8 cellular contexts compared by ENCODE assay signal in genomic region chr1:1472046-1472876, GRCh38. TPM values are rescaled to one million over a fixed set of nuclear protein-coding genes. Genes with fewer than 3 reads are reported as not detected.
DNase-seq lines count a peak whose midpoint lies in the region; ATAC-seq and TF ChIP-seq lines count a peak whose summit lies in the region.
"Not testable (repeated sequence)": the region's sequence is repeated elsewhere in the genome, so short reads cannot be mapped to it uniquely, and the experiment has no call there.

No MANE protein-coding gene starts in this region.

- peaks cover 12% of the 10 kb centered on the region for H3K4me1 ChIP-seq in PC-3 (ENCODE audit: insufficient read depth, low read length)
- not testable (repeated sequence) for H3K4me1 ChIP-seq in psoas muscle

- H3K9me2 ChIP-seq in PC-3 (replicated peaks; ENCODE audit: low read length): not testable (repeated sequence)

- peaks cover 27% of the 10 kb centered on the region for H4K20me1 ChIP-seq in PC-3 (ENCODE audit: low read length)

- H3K36me3 ChIP-seq in PC-3 (ENCODE audit: low read depth, low read length): peaks cover 11% of the 10 kb centered on the region; the same call in 1 of the 2 replicates
- not testable (repeated sequence) for H3K36me3 ChIP-seq in psoas muscle (ENCODE audit: insufficient read depth in 1 of 2, low read depth in 1 of 2)

- POLR2A ChIA-PET in AG04450 (lab: Yijun Ruan, JAX): interaction anchor here (1.0 kb wide), 1 partner anchor 73 kb away, joined by 3 read pairs; the partner anchor contains the start of gene CCNL2
- POLR2A ChIA-PET in PC-3 (lab: Charles Lee; ENCODE audit: unreplicated experiment): not testable (repeated sequence)

- intact Hi-C loops in PC-3 (cut with micrococcal nuclease); psoas muscle (cut with DNase I): not testable (repeated sequence)

- H3K9me3 ChIP-seq in AG04450 (ENCODE audit: control insufficient read depth, insufficient read depth, low read length); PC-3 (ENCODE audit: low read length); psoas muscle: not testable (repeated sequence)

- not testable (repeated sequence) for H3K9me3 Mint-ChIP-seq in activated T-cell treated with anti-CD3 and anti-CD28 coated beads, Interleukin-2, amount 50 U/mL, for 72 hours; effector memory CD8-positive, alpha-beta T cell

- peaks cover 39% of the 10 kb centered on the region for H3K4me1 Mint-ChIP-seq in activated T-cell treated with anti-CD3 and anti-CD28 coated beads, Interleukin-2, amount 50 U/mL, for 72 hours (ENCODE audit: low read depth)
- H3K4me1 Mint-ChIP-seq in effector memory CD8-positive, alpha-beta T cell (ENCODE audit: low read depth in 2 of 2): peaks cover 7 to 22% of the 10 kb centered on the region in 2 donors

- not testable (repeated sequence) for H3K27me3 Mint-ChIP-seq in activated T-cell treated with anti-CD3 and anti-CD28 coated beads, Interleukin-2, amount 50 U/mL, for 72 hours (ENCODE audit: low read depth); effector memory CD8-positive, alpha-beta T cell

- TF ChIP-seq CTCF in AG04450 (IDR thresholded peaks at IDR 0.05; ENCODE audit: low read depth, low read length); PC-3 (conservative IDR thresholded peaks at IDR 0.05; ENCODE audit: low read depth, low read length); psoas muscle (IDR thresholded peaks at IDR 0.05): not testable (repeated sequence)

- not testable (repeated sequence) for H3F3A ChIP-seq in PC-3 (ENCODE audit: low read length, unreplicated experiment)

- not testable (repeated sequence) for H3K27me3 ChIP-seq in AG04450 (ENCODE audit: control insufficient read depth, insufficient read depth, low read length); PC-3 (ENCODE audit: low read length); psoas muscle (ENCODE audit: insufficient read depth in 3 of 3, low read length in 2 of 3)

- WGBS in psoas muscle, 3 donors: 3 to 8% (median 4%) methylated on average over 20 to 53 of the region's 65 CpGs

- H2AFZ ChIP-seq in PC-3 (ENCODE audit: low read length): not testable (repeated sequence)

- peak overlapping the region; percentile 85 for H3K9ac ChIP-seq in PC-3 (ENCODE audit: low read length)

- not testable (repeated sequence) for DNase-seq in AG04450 (ENCODE audit: low read depth, low spot score); PC-3; psoas muscle
- DNase-seq in activated T-cell treated with anti-CD3 and anti-CD28 coated beads, Interleukin-2, amount 50 U/mL, for 72 hours: peak; percentile 9
- DNase-seq in effector memory CD8-positive, alpha-beta T cell: peak in 2 of 3 experiments; percentile 14 to 28
- peak; percentile 7 for DNase-seq in kidney tubule cell (ENCODE audit: low spot score)

- ATAC-seq in GM19035 (IDR thresholded peaks at IDR 0.05; ENCODE audit: unreplicated experiment): peak; percentile 13
- peak; percentile 43 for ATAC-seq in HG03097 (IDR thresholded peaks at IDR 0.05; ENCODE audit: low FRiP score, unreplicated experiment)
- ATAC-seq in PC-3: peak; percentile 33
- ATAC-seq in activated T-cell treated with anti-CD3 and anti-CD28 coated beads, Interleukin-2, amount 50 U/mL, for 72 hours (replicated peaks in 1 of 2): peak; percentile 30
- peak; percentile 52 for ATAC-seq in effector memory CD8-positive, alpha-beta T cell (replicated peaks)
- ATAC-seq in psoas muscle: peak in 1 of 4 donors; percentile 10

- H3K79me2 ChIP-seq in PC-3 (ENCODE audit: low read length): peaks cover 70% of the 10 kb centered on the region

- peak overlapping the region; percentile 47 for H3K27ac ChIP-seq in AG04450 (ENCODE audit: low read depth, low read length)
- peak overlapping the region; percentile 8 for H3K27ac ChIP-seq in PC-3 (ENCODE audit: low read length)
- peak overlapping the region; percentile 76 for H3K27ac ChIP-seq in psoas muscle

- peak overlapping the region; percentile 80 to 81 for H3K4me3 Mint-ChIP-seq in activated T-cell treated with anti-CD3 and anti-CD28 coated beads, Interleukin-2, amount 50 U/mL, for 72 hours
- peak overlapping the region; percentile 71 to 74 for H3K4me3 Mint-ChIP-seq in effector memory CD8-positive, alpha-beta T cell

- H3K4me2 ChIP-seq in PC-3 (ENCODE audit: low read length): peak overlapping the region; percentile 87

- CTCF ChIA-PET in AG04450 (lab: Charles Lee) (interaction anchor here (0.7 kb wide), 1 partner anchor 74 kb away, joined by 7 read pairs; no protein-coding TSS in a partner anchor), PC-3 (lab: Charles Lee) (interaction anchor here (0.7 kb wide), 1 partner anchor 138 kb away, joined by 9 read pairs; no protein-coding TSS in a partner anchor)

- TSS peak; percentile 71 for BruUV-seq in PC-3 (replicated peaks; lab: Mats Ljungman, UMichigan)

- not testable (repeated sequence) for H3K36me3 Mint-ChIP-seq in activated T-cell treated with anti-CD3 and anti-CD28 coated beads, Interleukin-2, amount 50 U/mL, for 72 hours (ENCODE audit: insufficient read depth in 2 of 2)
- peaks cover 15% of the 10 kb centered on the region for H3K36me3 Mint-ChIP-seq in effector memory CD8-positive, alpha-beta T cell (ENCODE audit: insufficient read depth)

- H3K4me3 ChIP-seq in AG04450 (ENCODE audit: low read depth, low read length) (peak overlapping the region; percentile 74), PC-3 (ENCODE audit: low read length) (peak overlapping the region; percentile 88), psoas muscle (peak overlapping the region; percentile 74)

- not testable (repeated sequence) for H3K27ac Mint-ChIP-seq in activated T-cell treated with anti-CD3 and anti-CD28 coated beads, Interleukin-2, amount 50 U/mL, for 72 hours
- peak overlapping the region in 1 of 2 donors; percentile 67 for H3K27ac Mint-ChIP-seq in effector memory CD8-positive, alpha-beta T cell

RNA-seq across cellular contexts. Expression of gene ATAD3B, which starts 0.7 kb away (rescaled TPM):
- 7.7 and 10.2 TPM in 2 replicates for polyA plus RNA-seq in AG04450 (2011; rRNA removed)
- 14.6 and 18.8 TPM in 2 replicates for polyA minus RNA-seq in AG04450 (2011; rRNA and poly(A)+ RNA removed)
- 140 and 190 TPM in 2 replicates for total RNA-seq in PC-3 (2014; rRNA removed)
- total RNA-seq in activated T-cell treated with anti-CD3 and anti-CD28 coated beads, Interleukin-2, amount 50 U/mL, for 72 hours: 10 to 100 TPM; 20.6 to 25.3 TPM
- 10 to 100 TPM in 1 of 4 donors, 1 to 10 TPM in 3; 4.6 to 11.8 (median 9.0) TPM for total RNA-seq in psoas muscle
- 10 to 100 TPM in 2 of 3 donors, 1 to 10 TPM in 1; 9.6 to 19.4 (median 12.3) TPM for polyA plus RNA-seq in psoas muscle

RNA-seq across cellular contexts. Expression of gene ATAD3C, which starts 22.8 kb away (rescaled TPM):
- 0.04 TPM in 1 of 2 replicates, not detected in the other for polyA plus RNA-seq in AG04450 (2011; rRNA removed)
- 0.05 and 0.09 TPM in 2 replicates for polyA minus RNA-seq in AG04450 (2011; rRNA and poly(A)+ RNA removed)
- 0.29 and 1.4 TPM in 2 replicates for total RNA-seq in PC-3 (2014; rRNA removed)
- 1 to 10 TPM; 2.8 to 3.7 TPM for total RNA-seq in activated T-cell treated with anti-CD3 and anti-CD28 coated beads, Interleukin-2, amount 50 U/mL, for 72 hours
- under 1 TPM; 0.47 to 0.99 (median 0.61) TPM for total RNA-seq in psoas muscle
- polyA plus RNA-seq in psoas muscle: under 1 TPM; 0.12 to 0.61 (median 0.13) TPM

RNA-seq across cellular contexts. Expression of gene VWA1, which starts 36.8 kb away (rescaled TPM):
- polyA plus RNA-seq in AG04450 (2011; rRNA removed) (3.9 and 5.3 TPM in 2 replicates), psoas muscle (1 to 10 TPM; 1.4 to 7.8 (median 4.1) TPM)
- polyA minus RNA-seq in AG04450 (2011; rRNA and poly(A)+ RNA removed): 0.46 and 0.52 TPM in 2 replicates
- total RNA-seq in PC-3 (2014; rRNA removed) (59.1 and 74.5 TPM in 2 replicates), psoas muscle (10 to 100 TPM in 3 of 4 donors, 1 to 10 TPM in 1; 4.5 to 25.3 (median 13.8) TPM)
- total RNA-seq in activated T-cell treated with anti-CD3 and anti-CD28 coated beads, Interleukin-2, amount 50 U/mL, for 72 hours: 1 to 10 TPM in 1 of 2 donors, under 1 TPM in 1; 0.94 to 1.4 TPM

RNA-seq across cellular contexts. Expression of gene ATAD3A, which starts 39.7 kb away (rescaled TPM):
- 8.5 and 11.0 TPM in 2 replicates for polyA plus RNA-seq in AG04450 (2011; rRNA removed)
- polyA minus RNA-seq in AG04450 (2011; rRNA and poly(A)+ RNA removed): 6.8 and 8.2 TPM in 2 replicates
- total RNA-seq in PC-3 (2014; rRNA removed): 186 and 243 TPM in 2 replicates
- total RNA-seq in activated T-cell treated with anti-CD3 and anti-CD28 coated beads, Interleukin-2, amount 50 U/mL, for 72 hours: 10 to 100 TPM; 24.9 to 34.2 TPM
- 10 to 100 TPM; 20.6 to 33.5 (median 24.1) TPM for total RNA-seq in psoas muscle
- polyA plus RNA-seq in psoas muscle: 10 to 100 TPM; 35.6 to 48.6 (median 41.4) TPM

RNA-seq across cellular contexts. Expression of gene ANKRD65, which starts 51.2 kb away (rescaled TPM):
- polyA plus RNA-seq in AG04450 (2011; rRNA removed) (0.16 and 0.24 TPM in 2 replicates), psoas muscle (1 to 10 TPM; 1.1 to 2.9 (median 1.6) TPM)
- polyA minus RNA-seq in AG04450 (2011; rRNA and poly(A)+ RNA removed): 0.18 TPM in 1 of 2 replicates, not detected in the other
- total RNA-seq in PC-3 (2014; rRNA removed) (0.18 and 1.1 TPM in 2 replicates), psoas muscle (1 to 10 TPM in 3 of 4 donors, under 1 TPM in 1; 0.77 to 5.4 (median 3.0) TPM)
- total RNA-seq in activated T-cell treated with anti-CD3 and anti-CD28 coated beads, Interleukin-2, amount 50 U/mL, for 72 hours: under 1 TPM in 1 of 2 donors, not detected in 1; 0.17 TPM

Comparison
In these comparisons a context has a peak if more than half of its experiments do, and no peak if none do; other contexts are left out.
1. H3K27ac ChIP-seq: peak in every context shown above with its lines; median percentile 76 in psoas muscle; 47 in AG04450; 8 in PC-3.